Comparison of ENCODE assay signal across 22 cellular contexts in the genomic region with DNA sequence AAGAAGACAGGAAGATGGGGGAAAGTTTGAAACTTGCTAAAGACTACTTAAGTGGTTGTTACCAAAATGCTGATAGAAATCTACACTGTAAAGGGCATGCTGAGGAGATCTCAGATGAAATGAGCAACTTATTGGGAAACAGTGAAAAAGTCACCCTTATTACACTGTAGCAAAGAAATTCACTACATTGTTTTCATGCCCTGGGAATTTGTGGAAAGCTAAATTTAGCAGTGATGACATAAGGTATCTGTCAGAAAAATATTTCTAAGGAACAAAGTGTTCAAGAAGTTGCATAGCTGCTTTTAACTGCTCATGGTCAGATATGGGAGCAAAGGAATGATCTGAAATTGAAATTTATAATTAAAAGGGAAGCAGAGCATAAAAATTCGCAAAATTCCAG.
"Had no signal": no experiment of that assay in that cellular context is flagged by ENCODE, and none has a peak within 500 bp of the region (broad histone marks: within the 10 kb centered on the region; RNA-seq: fewer than 3 reads in every experiment).

No MANE protein-coding gene starts in this region.

- ATAC-seq: activated CD4-positive, CD25-positive, alpha-beta regulatory T cell treated with anti-CD3 and anti-CD28 coated beads, Interleukin-2, amount 50 U/mL, for 24 hours; activated CD8-positive, alpha-beta T cell treated with anti-CD3 and anti-CD28 coated beads, Interleukin-2, amount 10 ng/mL, durations not matched to agents 7 days and 5 days; activated T-cell treated with anti-CD3 and anti-CD28 coated beads, Interleukin-2, amount 50 U/mL, for 4 hours had no signal

- H3K4me1 ChIP-seq: left ventricle myocardium inferior, sigmoid colon, tibial nerve, uterus had no signal

- DNase-seq: activated CD4-positive, alpha-beta T cell treated with anti-CD3 and anti-CD28 coated beads, Interleukin-2, amount 10 ng/mL, durations not matched to agents 7 days and 5 days; activated CD8-positive, alpha-beta T cell treated with anti-CD3 and anti-CD28 coated beads, Interleukin-2, amount 10 ng/mL, durations not matched to agents 7 days and 5 days; activated naive CD4-positive, alpha-beta T cell treated with anti-CD3 and anti-CD28 coated beads for 36 hours; activated T-cell treated with anti-CD3 and anti-CD28 coated beads, Interleukin-2, amount 50 U/mL, for 4 hours; aorta; caudate nucleus; dorsolateral prefrontal cortex; immature natural killer cell; kidney glomerular epithelial cell; left ventricle myocardium inferior; nephron progenitor cell; nucleus accumbens; posterior cingulate gyrus; sigmoid colon; stimulated activated CD4-positive, alpha-beta T cell treated with anti-CD3 and anti-CD28 coated beads, Interleukin-1b, Interleukin-23, amount 100 ng/mL, for 48 hours; stimulated activated CD8-positive, alpha-beta memory T cell treated with anti-CD3 and anti-CD28 coated beads, Interleukin-4, amount 100 ng/mL, for 48 hours; stimulated activated naive CD4-positive, alpha-beta T cell; substantia nigra; uterus had no signal

- H3K27ac ChIP-seq: dorsolateral prefrontal cortex, left ventricle myocardium inferior, sigmoid colon, tibial nerve, uterus had no signal

- H3K36me3 ChIP-seq: left ventricle myocardium inferior, sigmoid colon, tibial nerve, uterus had no signal

- H3K4me3 ChIP-seq: dorsolateral prefrontal cortex, left ventricle myocardium inferior, sigmoid colon, tibial nerve, uterus had no signal

- H3K9me3 ChIP-seq: uterus had no signal

- H3K27me3 ChIP-seq: dorsolateral prefrontal cortex, sigmoid colon, tibial nerve, uterus had no signal

- FAIRE-seq: colon had no signal
